ENCODE assay signal across 18 cellular contexts in the genomic region with DNA sequence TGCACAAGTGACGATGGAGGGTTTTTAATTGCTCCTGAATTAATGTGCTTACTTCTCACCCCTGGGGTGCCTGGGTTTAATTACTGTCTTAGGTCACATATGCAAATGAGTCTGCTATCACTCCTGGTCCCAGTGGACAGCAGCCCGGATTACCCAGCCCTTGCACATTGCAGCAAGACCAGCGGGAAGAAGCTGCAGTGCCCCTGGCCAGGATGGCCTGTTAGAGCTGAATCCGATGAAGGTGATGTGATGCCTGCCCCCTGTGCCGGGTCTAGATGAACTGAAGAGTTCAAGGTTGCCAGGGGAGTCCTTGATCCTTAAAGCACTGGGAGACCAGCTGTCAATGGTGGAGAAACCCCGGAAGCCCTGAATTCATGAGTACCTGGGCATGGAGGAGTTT.
"Had no signal": no experiment of that assay in that cellular context is flagged by ENCODE, and none has a peak within 500 bp of the region (broad histone marks: within the 10 kb centered on the region; RNA-seq: fewer than 3 reads in every experiment).

No MANE protein-coding gene starts in this region.

- H3K27me3 Mint-ChIP-seq: activated naive CD8-positive, alpha-beta T cell treated with anti-CD3 and anti-CD28 coated beads for 36 hours; stimulated activated naive B cell treated with anti-CD40 and anti-IgM and Interleukin-4, amounts not matched to agents 10 μg/mL and 1 μg/mL and 100 μg/mL, for 72 hours had no signal

- H3K27ac ChIP-seq: body of pancreas, spleen, VCaP had no signal

- DNase-seq: activated CD4-positive, alpha-beta T cell treated with anti-CD3 and anti-CD28 coated beads for 1 hour; activated CD8-positive, alpha-beta memory T cell treated with anti-CD3 and anti-CD28 coated beads for 24 hours; activated CD8-positive, alpha-beta memory T cell treated with anti-CD3 and anti-CD28 coated beads, Interleukin-2, amount 50 U/mL, for 48 hours; activated naive CD8-positive, alpha-beta T cell treated with anti-CD3 and anti-CD28 coated beads for 36 hours; amygdala; body of pancreas; central memory CD4-positive, alpha-beta T cell; erythroblast; head of caudate nucleus; nucleus accumbens; spleen; stimulated activated CD4-positive, alpha-beta T cell treated with anti-CD3 and anti-CD28 coated beads, Interleukin-4, amount 100 ng/mL, for 4 hours; stimulated activated naive B cell treated with anti-CD40 and anti-IgM and Interleukin-4, amounts not matched to agents 10 μg/mL and 1 μg/mL and 100 μg/mL, for 72 hours; T-helper 2 cell had no signal

- H3K27me3 ChIP-seq: body of pancreas, spleen had no signal

- H3K4me3 Mint-ChIP-seq: activated naive CD8-positive, alpha-beta T cell treated with anti-CD3 and anti-CD28 coated beads for 36 hours; mesothelial cell of epicardium; nephron; stimulated activated naive B cell treated with anti-CD40 and anti-IgM and Interleukin-4, amounts not matched to agents 10 μg/mL and 1 μg/mL and 100 μg/mL, for 72 hours had no signal

- ATAC-seq: body of pancreas; stimulated activated naive B cell treated with anti-CD40 and anti-IgM and Interleukin-4, amounts not matched to agents 10 μg/mL and 1 μg/mL and 100 μg/mL, for 72 hours had no signal

- H3K4me3 ChIP-seq: body of pancreas, lung, spleen had no signal

- H3K9me3 ChIP-seq: body of pancreas, spleen had no signal

- H3K27ac Mint-ChIP-seq: activated naive CD8-positive, alpha-beta T cell treated with anti-CD3 and anti-CD28 coated beads for 36 hours; mesothelial cell of epicardium; nephron; stimulated activated naive B cell treated with anti-CD40 and anti-IgM and Interleukin-4, amounts not matched to agents 10 μg/mL and 1 μg/mL and 100 μg/mL, for 72 hours had no signal

- H3K9me3 Mint-ChIP-seq: activated naive CD8-positive, alpha-beta T cell treated with anti-CD3 and anti-CD28 coated beads for 36 hours; mesothelial cell of epicardium; nephron had no signal
